In genomic region chr2:126801473-126801872, GRCh38 we compare ENCODE assay signal across 21 cellular contexts.
"Had no signal": no experiment of that assay in that cellular context is flagged by ENCODE, and none has a peak within 500 bp of the region (broad histone marks: within the 10 kb centered on the region; RNA-seq: fewer than 3 reads in every experiment).

No MANE protein-coding gene starts in this region.

- H3K4me1 ChIP-seq: heart left ventricle, lower lobe of right lung, parathyroid adenoma, psoas muscle, suprapubic skin, tibial artery, vagina had no signal

- DNase-seq: heart left ventricle; hypothalamus; immature natural killer cell; lower lobe of right lung; mammary epithelial cell; mesenchymal stem cell; naive B cell; nucleus accumbens; psoas muscle; stimulated activated CD4-positive, alpha-beta T cell treated with anti-CD3 and anti-CD28 coated beads, Interleukin-12 subunit alpha, Interleukin-12 subunit beta, amount 100 ng/mL, for 4 hours; stimulated activated CD4-positive, alpha-beta T cell treated with anti-CD3 and anti-CD28 coated beads, Interleukin-15, amount 100 ng/mL, for 24 hours; stimulated activated CD4-positive, alpha-beta T cell treated with anti-CD3 and anti-CD28 coated beads, Interleukin-4, amount 100 ng/mL, for 1 hour; stimulated activated naive CD4-positive, alpha-beta T cell; tibial artery; trophoblast cell had no signal

- H3K9ac ChIP-seq: parathyroid adenoma had no signal

- FAIRE-seq: islet of Langerhans had no signal

- H3K27ac ChIP-seq: heart left ventricle, lower lobe of right lung, parathyroid adenoma, psoas muscle, skin epidermis, suprapubic skin, thoracic aorta, tibial artery, vagina had no signal

- H3K79me2 ChIP-seq: parathyroid adenoma had no signal

- H3K9me3 ChIP-seq: heart left ventricle, lower lobe of right lung, psoas muscle, suprapubic skin, thoracic aorta, tibial artery, vagina had no signal

- H3K4me3 ChIP-seq: heart left ventricle, lower lobe of right lung, psoas muscle, skin epidermis, suprapubic skin, thoracic aorta, tibial artery, vagina had no signal

- H2AFZ ChIP-seq: parathyroid adenoma had no signal

- H3K36me3 ChIP-seq: heart left ventricle, lower lobe of right lung, suprapubic skin, thoracic aorta, tibial artery, vagina had no signal

- H3K27me3 ChIP-seq: heart left ventricle, vagina had no signal
